ENCODE assay signal across 11 cellular contexts in genomic region chr5:85604786-85605185, GRCh38.
"Had no signal": no experiment of that assay in that cellular context is flagged by ENCODE, and none has a peak within 500 bp of the region (broad histone marks: within the 10 kb centered on the region; RNA-seq: fewer than 3 reads in every experiment).

No MANE protein-coding gene starts in this region.

- H3K27ac Mint-ChIP-seq: GM23338, HFFc6 had no signal

- H3K36me3 ChIP-seq: HAP-1 had no signal

- H3K9me3 ChIP-seq: HAP-1 had no signal

- FAIRE-seq: H1, H54 had no signal

- H3K4me2 ChIP-seq: GM23338 had no signal

- H3K9me3 Mint-ChIP-seq: GM23338, H9 had no signal

- H2AFZ ChIP-seq: GM23248, GM23338 had no signal

- H3K4me1 ChIP-seq: HAP-1 had no signal

- H3K9ac ChIP-seq: GM23248 had no signal

- H3K27ac ChIP-seq: GM23248 had no signal

- H3K4me3 Mint-ChIP-seq: GM23338, H9, HFFc6 had no signal

- H3K4me1 Mint-ChIP-seq: GM23338, H9 had no signal

- ATAC-seq: GM23338, HCT116 had no signal

- H3K4me3 ChIP-seq: GM23248, GM23338, HAP-1 had no signal

- DNase-seq: GM23248, GOT3, H7, H9, HCEC 1CT, HFFc6 had no signal
